1 cellular context compared by ENCODE assay signal in the genomic region with DNA sequence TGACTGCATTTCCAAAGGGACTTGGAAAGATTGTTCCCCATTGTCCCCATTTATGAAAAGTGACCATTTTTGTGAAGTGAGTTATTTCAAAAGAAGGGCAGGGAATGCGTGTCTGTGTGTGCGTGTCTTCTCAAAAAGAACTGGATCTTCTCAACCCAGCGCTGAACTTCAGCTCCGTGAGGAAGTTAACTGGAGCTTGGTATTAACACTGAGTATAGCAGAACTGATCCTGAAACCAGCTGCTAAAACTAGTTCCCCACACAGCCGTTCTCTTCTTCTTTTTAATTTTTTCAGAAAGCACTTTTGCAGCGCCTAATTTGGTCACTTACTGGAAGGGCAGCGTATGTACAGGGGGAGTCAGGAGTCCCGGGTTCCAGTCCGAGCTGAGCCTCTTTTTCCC.
TF ChIP-seq lines count a peak whose summit lies in the region.

No MANE protein-coding gene starts in this region.

TF ChIP-seq in HepG2, 621 proteins besides CTCF, POLR2A, EP300 and RAD21:
- no peak for TF ChIP-seq SATB2 (CRISPR knock-in tag; IDR thresholded peaks at IDR 0.05)
- no peak for TF ChIP-seq ZEB1 (IDR thresholded peaks at IDR 0.05; ENCODE audit: insufficient replicate concordance, low read depth)
- no peak for TF ChIP-seq PAWR (CRISPR knock-in tag; IDR thresholded peaks at IDR 0.05; ENCODE audit: borderline replicate concordance)
- TF ChIP-seq SAFB2 (CRISPR knock-in tag; IDR thresholded peaks at IDR 0.05; ENCODE audit: borderline replicate concordance, low read depth), result no peak
- TF ChIP-seq ZNF256 (CRISPR knock-in tag; conservative IDR thresholded peaks at IDR 0.05), result no peak
- TF ChIP-seq, protein P1, sequence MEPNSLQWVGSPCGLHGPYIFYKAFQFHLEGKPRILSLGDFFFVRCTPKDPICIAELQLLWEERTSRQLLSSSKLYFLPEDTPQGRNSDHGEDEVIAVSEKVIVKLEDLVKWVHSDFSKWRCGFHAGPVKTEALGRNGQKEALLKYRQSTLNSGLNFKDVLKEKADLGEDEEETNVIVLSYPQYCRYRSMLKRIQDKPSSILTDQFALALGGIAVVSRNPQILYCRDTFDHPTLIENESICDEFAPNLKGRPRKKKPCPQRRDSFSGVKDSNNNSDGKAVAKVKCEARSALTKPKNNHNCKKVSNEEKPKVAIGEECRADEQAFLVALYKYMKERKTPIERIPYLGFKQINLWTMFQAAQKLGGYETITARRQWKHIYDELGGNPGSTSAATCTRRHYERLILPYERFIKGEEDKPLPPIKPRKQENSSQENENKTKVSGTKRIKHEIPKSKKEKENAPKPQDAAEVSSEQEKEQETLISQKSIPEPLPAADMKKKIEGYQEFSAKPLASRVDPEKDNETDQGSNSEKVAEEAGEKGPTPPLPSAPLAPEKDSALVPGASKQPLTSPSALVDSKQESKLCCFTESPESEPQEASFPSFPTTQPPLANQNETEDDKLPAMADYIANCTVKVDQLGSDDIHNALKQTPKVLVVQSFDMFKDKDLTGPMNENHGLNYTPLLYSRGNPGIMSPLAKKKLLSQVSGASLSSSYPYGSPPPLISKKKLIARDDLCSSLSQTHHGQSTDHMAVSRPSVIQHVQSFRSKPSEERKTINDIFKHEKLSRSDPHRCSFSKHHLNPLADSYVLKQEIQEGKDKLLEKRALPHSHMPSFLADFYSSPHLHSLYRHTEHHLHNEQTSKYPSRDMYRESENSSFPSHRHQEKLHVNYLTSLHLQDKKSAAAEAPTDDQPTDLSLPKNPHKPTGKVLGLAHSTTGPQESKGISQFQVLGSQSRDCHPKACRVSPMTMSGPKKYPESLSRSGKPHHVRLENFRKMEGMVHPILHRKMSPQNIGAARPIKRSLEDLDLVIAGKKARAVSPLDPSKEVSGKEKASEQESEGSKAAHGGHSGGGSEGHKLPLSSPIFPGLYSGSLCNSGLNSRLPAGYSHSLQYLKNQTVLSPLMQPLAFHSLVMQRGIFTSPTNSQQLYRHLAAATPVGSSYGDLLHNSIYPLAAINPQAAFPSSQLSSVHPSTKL (CRISPR knock-in tag; IDR thresholded peaks at IDR 0.05), result no peak
- TF ChIP-seq ONECUT2 (CRISPR knock-in tag; IDR thresholded peaks at IDR 0.05), result no peak
- TF ChIP-seq, protein P2, sequence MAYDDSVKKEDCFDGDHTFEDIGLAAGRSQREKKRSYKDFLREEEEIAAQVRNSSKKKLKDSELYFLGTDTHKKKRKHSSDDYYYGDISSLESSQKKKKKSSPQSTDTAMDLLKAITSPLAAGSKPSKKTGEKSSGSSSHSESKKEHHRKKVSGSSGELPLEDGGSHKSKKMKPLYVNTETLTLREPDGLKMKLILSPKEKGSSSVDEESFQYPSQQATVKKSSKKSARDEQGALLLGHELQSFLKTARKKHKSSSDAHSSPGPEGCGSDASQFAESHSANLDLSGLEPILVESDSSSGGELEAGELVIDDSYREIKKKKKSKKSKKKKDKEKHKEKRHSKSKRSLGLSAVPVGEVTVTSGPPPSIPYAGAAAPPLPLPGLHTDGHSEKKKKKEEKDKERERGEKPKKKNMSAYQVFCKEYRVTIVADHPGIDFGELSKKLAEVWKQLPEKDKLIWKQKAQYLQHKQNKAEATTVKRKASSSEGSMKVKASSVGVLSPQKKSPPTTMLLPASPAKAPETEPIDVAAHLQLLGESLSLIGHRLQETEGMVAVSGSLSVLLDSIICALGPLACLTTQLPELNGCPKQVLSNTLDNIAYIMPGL (CRISPR knock-in tag; IDR thresholded peaks at IDR 0.05; ENCODE audit: borderline replicate concordance in 1 of 2, low read depth in 1 of 2), result no peak
- no peak for TF ChIP-seq MAF1 (CRISPR knock-in tag; IDR thresholded peaks at IDR 0.05; ENCODE audit: borderline replicate concordance)
- TF ChIP-seq, protein P3, sequence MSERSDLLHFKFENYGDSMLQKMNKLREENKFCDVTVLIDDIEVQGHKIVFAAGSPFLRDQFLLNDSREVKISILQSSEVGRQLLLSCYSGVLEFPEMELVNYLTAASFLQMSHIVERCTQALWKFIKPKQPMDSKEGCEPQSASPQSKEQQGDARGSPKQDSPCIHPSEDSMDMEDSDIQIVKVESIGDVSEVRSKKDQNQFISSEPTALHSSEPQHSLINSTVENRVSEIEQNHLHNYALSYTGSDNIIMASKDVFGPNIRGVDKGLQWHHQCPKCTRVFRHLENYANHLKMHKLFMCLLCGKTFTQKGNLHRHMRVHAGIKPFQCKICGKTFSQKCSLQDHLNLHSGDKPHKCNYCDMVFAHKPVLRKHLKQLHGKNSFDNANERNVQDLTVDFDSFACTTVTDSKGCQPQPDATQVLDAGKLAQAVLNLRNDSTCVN (CRISPR knock-in tag; IDR thresholded peaks at IDR 0.05; ENCODE audit: borderline replicate concordance), result no peak
- no peak for TF ChIP-seq ZNF510 (CRISPR knock-in tag; IDR thresholded peaks at IDR 0.05; ENCODE audit: low read depth)
- TF ChIP-seq, protein P4, sequence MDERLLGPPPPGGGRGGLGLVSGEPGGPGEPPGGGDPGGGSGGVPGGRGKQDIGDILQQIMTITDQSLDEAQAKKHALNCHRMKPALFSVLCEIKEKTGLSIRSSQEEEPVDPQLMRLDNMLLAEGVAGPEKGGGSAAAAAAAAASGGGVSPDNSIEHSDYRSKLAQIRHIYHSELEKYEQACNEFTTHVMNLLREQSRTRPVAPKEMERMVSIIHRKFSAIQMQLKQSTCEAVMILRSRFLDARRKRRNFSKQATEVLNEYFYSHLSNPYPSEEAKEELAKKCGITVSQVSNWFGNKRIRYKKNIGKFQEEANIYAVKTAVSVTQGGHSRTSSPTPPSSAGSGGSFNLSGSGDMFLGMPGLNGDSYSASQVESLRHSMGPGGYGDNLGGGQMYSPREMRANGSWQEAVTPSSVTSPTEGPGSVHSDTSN (CRISPR knock-in tag; IDR thresholded peaks at IDR 0.05), result no peak
- no peak for TF ChIP-seq ZFP36L1 (CRISPR knock-in tag; IDR thresholded peaks at IDR 0.05)
- no peak for TF ChIP-seq ZNF816 (CRISPR knock-in tag; IDR thresholded peaks at IDR 0.05; ENCODE audit: borderline replicate concordance)
